Comparison of ENCODE assay signal across 8 cellular contexts in the genomic region with DNA sequence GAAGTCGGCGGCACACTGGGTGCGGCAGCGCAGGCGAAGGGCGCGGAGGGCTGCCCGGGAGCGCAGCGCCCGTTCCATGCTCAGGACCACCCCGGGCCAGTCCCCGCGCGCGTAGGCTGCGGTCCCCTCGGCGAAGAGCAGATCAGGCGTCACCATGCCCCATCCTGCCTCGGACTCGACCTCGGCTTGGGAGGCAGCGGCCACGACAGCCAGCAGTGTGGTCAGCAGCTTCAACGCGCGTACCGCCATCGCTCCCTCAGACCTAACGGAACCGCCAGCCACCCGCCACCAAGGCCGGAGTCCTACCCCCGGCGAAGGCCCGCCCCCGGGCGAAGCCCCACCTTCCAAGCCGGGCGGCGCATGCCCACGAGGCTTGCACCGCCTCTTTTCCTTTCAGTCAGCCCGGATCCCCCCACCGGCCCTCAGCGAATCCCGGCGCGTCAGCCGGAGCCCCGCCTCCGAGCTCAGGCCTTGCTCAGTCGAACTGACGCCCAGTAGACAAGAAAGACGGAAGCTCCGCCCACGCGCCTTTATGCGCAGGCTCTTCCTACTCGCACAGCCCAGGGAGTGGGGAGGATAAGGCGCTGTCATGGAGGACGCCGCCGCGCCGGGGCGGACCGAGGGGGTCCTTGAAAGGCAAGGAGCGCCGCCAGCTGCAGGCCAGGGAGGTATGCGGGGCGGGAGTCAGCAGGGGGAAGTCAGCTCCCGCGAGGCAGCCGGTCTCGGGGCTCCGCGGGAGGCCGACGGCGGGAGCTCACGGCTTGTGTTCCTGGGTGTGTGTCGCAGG. TPM values are rescaled to one million over a fixed set of nuclear protein-coding genes. Genes with fewer than 3 reads are reported as not detected.
DNase-seq lines count a peak whose midpoint lies in the region; ATAC-seq and TF ChIP-seq lines count a peak whose summit lies in the region.

TSS of gene C1orf50 (plus strand) at position 527 of the 787 bp plus-strand sequence. CDS start at position 590, 63 bp downstream.
A gene with protein sequence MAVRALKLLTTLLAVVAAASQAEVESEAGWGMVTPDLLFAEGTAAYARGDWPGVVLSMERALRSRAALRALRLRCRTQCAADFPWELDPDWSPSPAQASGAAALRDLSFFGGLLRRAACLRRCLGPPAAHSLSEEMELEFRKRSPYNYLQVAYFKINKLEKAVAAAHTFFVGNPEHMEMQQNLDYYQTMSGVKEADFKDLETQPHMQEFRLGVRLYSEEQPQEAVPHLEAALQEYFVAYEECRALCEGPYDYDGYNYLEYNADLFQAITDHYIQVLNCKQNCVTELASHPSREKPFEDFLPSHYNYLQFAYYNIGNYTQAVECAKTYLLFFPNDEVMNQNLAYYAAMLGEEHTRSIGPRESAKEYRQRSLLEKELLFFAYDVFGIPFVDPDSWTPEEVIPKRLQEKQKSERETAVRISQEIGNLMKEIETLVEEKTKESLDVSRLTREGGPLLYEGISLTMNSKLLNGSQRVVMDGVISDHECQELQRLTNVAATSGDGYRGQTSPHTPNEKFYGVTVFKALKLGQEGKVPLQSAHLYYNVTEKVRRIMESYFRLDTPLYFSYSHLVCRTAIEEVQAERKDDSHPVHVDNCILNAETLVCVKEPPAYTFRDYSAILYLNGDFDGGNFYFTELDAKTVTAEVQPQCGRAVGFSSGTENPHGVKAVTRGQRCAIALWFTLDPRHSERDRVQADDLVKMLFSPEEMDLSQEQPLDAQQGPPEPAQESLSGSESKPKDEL (minus strand): TSS at position 306 of the 787 bp plus-strand sequence. CDS start 57 bp downstream, at position 249.

- H3K36me3 ChIP-seq in endodermal cell (ENCODE audit: control insufficient read depth, insufficient read depth, low read length) (peaks cover 10% of the 10 kb centered on the region), mesendoderm (ENCODE audit: control insufficient read depth, insufficient read depth, low read length) (no peaks in the 10 kb centered on the region)

- no peak for TF ChIP-seq CTCF in Calu3 (IDR thresholded peaks at IDR 0.05; ENCODE audit: unreplicated experiment)
- TF ChIP-seq CTCF in endodermal cell (conservative IDR thresholded peaks at IDR 0.05): no peak

- BruUV-seq in Calu3 (replicated peaks; lab: Mats Ljungman, UMichigan): no TSS peak

- H3K23ac ChIP-seq in mesendoderm (ENCODE audit: low read length): peak within 1 kb of the TSS; percentile 90

- H3K79me2 ChIP-seq in mesendoderm (ENCODE audit: control insufficient read depth, insufficient read depth, low read length): peaks cover 13% of the 10 kb centered on the region

- H3K4me1 ChIP-seq in endodermal cell (ENCODE audit: control insufficient read depth, insufficient read depth, low read length) (no peaks in the 10 kb centered on the region), mesendoderm (ENCODE audit: control insufficient read depth, low read depth, low read length) (peaks cover 9% of the 10 kb centered on the region)

- intact Hi-C loops in Calu3 (cut with micrococcal nuclease; ENCODE audit: unreplicated experiment): no loop called here

- H3K4me3 ChIP-seq in endodermal cell (ENCODE audit: low read length) (peak within 1 kb of the TSS; percentile 86), mesendoderm (ENCODE audit: low read length) (peak within 1 kb of the TSS; percentile 90)

- H3K4me1 Mint-ChIP-seq in Calu3 (ENCODE audit: low read depth, unreplicated experiment) (peaks cover 9% of the 10 kb centered on the region), endodermal cell (peaks cover 7% of the 10 kb centered on the region)

- H2BK15ac ChIP-seq in mesendoderm (replicated peaks; ENCODE audit: low read depth): no peak within 1 kb of the TSS

- H3K27me3 Mint-ChIP-seq in Calu3 (ENCODE audit: unreplicated experiment) (no peaks in the 10 kb centered on the region), endodermal cell (ENCODE audit: insufficient read depth) (no peaks in the 10 kb centered on the region)

- peak within 1 kb of the TSS; percentile 76 for H3K18ac ChIP-seq in mesendoderm (ENCODE audit: low read length)

- peak within 1 kb of the TSS; percentile 99 for H3K56ac ChIP-seq in mesendoderm (ENCODE audit: low read length)

- H2BK120ac ChIP-seq in mesendoderm (ENCODE audit: low read depth, low read length): no peak within 1 kb of the TSS

- DNase-seq in Calu3 (peak; percentile 99), HUDEP-2 (lab: John Stamatoyannopoulos, UW; ENCODE audit: unreplicated experiment in 76 of 76) (peak; percentile 60 to 99 (median 98)), NOMO-1 treated with dmso at 0.1 percent for 144 hours (lab: John Stamatoyannopoulos, UW; ENCODE audit: unreplicated experiment) (peak; percentile 97), endodermal cell (peak; percentile 100), mesendoderm (peak; percentile 100)
- peak; percentile 97 for DNase-seq in activated CD8-positive, alpha-beta memory T cell treated with anti-CD3 and anti-CD28 coated beads, Interleukin-2, amount 50 U/mL, for 1 hour (ENCODE audit: extremely low read depth)
- DNase-seq in stimulated activated CD8-positive, alpha-beta memory T cell treated with anti-CD3 and anti-CD28 coated beads, Interleukin-12 subunit alpha, Interleukin-12 subunit beta, amount 100 ng/mL, for 4 hours (ENCODE audit: low read depth): peak; percentile 100

- H3K9me3 Mint-ChIP-seq in Calu3 (ENCODE audit: low read depth, unreplicated experiment) (no peaks in the 10 kb centered on the region), endodermal cell (no peaks in the 10 kb centered on the region)

- H3K36me3 Mint-ChIP-seq in Calu3 (ENCODE audit: insufficient read depth, unreplicated experiment): peaks cover 6% of the 10 kb centered on the region
- peaks cover 20% of the 10 kb centered on the region for H3K36me3 Mint-ChIP-seq in endodermal cell (ENCODE audit: low read depth)

- H3K9ac ChIP-seq in endodermal cell (ENCODE audit: extremely low read depth, low read length, poor library complexity, severe bottlenecking) (peak within 1 kb of the TSS; percentile 80), mesendoderm (ENCODE audit: low read length) (peak within 1 kb of the TSS; percentile 95)

- no peak within 1 kb of the TSS for H4K5ac ChIP-seq in mesendoderm (ENCODE audit: low read length)

- H3K9me3 ChIP-seq in endodermal cell (ENCODE audit: control insufficient read depth, low read length): no peaks in the 10 kb centered on the region

- H3K4me2 ChIP-seq in mesendoderm (ENCODE audit: low read length): peak within 1 kb of the TSS; percentile 67

- peaks cover 10% of the 10 kb centered on the region for H3K79me1 ChIP-seq in mesendoderm (ENCODE audit: low read length)

- H4K8ac ChIP-seq in mesendoderm (ENCODE audit: low read depth, low read length): no peak within 1 kb of the TSS

- no peak within 1 kb of the TSS for H2AK5ac ChIP-seq in mesendoderm (ENCODE audit: low read length)

- peak within 1 kb of the TSS; percentile 58 for H3K27ac Mint-ChIP-seq in Calu3 (ENCODE audit: unreplicated experiment)
- peak within 1 kb of the TSS; percentile 93 for H3K27ac Mint-ChIP-seq in endodermal cell

- CTCF ChIA-PET in Calu3 (lab: Charles Lee): interaction anchor here (0.6 to 1.6 kb wide), 11 partner anchors 11 to 431 kb away, joined by 3 to 8 read pairs (median 4); partner anchors contain the start of genes ERMAP and YBX1

- H3K4me3 Mint-ChIP-seq in Calu3 (ENCODE audit: low read depth, unreplicated experiment) (no peak within 1 kb of the TSS), endodermal cell (no peak within 1 kb of the TSS)

- no peaks in the 10 kb centered on the region for H3K27me3 ChIP-seq in endodermal cell (ENCODE audit: control insufficient read depth, insufficient read depth, low read length, poor library complexity, severe bottlenecking)
- H3K27me3 ChIP-seq in mesendoderm (ENCODE audit: insufficient read depth, low read length, poor library complexity): no peaks in the 10 kb centered on the region

- WGBS in endodermal cell (ENCODE audit: insufficient coverage in 1 of 2, insufficient read length in 1 of 2), 2 experiments: 0% methylated on average over 43 to 84 of the region's 84 CpGs
- WGBS in mesendoderm (ENCODE audit: extremely low coverage, insufficient coverage, low lambda C conversion rate): no CpG with 5 or more reads among the region's 84 CpGs

- peak within 1 kb of the TSS; percentile 52 for H2BK5ac ChIP-seq in mesendoderm (ENCODE audit: low read length)

- no peak within 1 kb of the TSS for H3K4ac ChIP-seq in mesendoderm (ENCODE audit: low read depth, low read length)

- H3K27ac ChIP-seq in endodermal cell (ENCODE audit: low read depth, low read length) (peak within 1 kb of the TSS; percentile 69), mesendoderm (ENCODE audit: low read depth, low read length) (peak within 1 kb of the TSS; percentile 72)

- peak; percentile 89 for ATAC-seq in GM21390 (IDR thresholded peaks at IDR 0.05; ENCODE audit: unreplicated experiment)

RNA-seq across cellular contexts. Expression of gene C1orf50, which starts in this region (rescaled TPM):
- total RNA-seq in Calu3 (2022) (7.7 and 9.4 TPM in 2 replicates), endodermal cell (1 to 10 TPM; 4.8 to 7.3 TPM)
- polyA plus RNA-seq in endodermal cell (2013, experiment 1 of 2): 8.7 TPM
- 11.8 TPM for polyA plus RNA-seq in endodermal cell (2013, experiment 2 of 2)
- 2.6 TPM for polyA plus RNA-seq in mesendoderm (2013, experiment 1 of 2)
- 2.4 TPM for polyA plus RNA-seq in mesendoderm (2013, experiment 2 of 2)

RNA-seq across cellular contexts. Expression of the second gene that starts in this region (rescaled TPM):
- 27.9 and 35.1 TPM in 2 replicates for total RNA-seq in Calu3 (2022)
- 10 to 100 TPM; 51.7 to 68.3 TPM for total RNA-seq in endodermal cell
- polyA plus RNA-seq in endodermal cell (2013, experiment 1 of 2): 82.0 TPM
- polyA plus RNA-seq in endodermal cell (2013, experiment 2 of 2): 76.1 TPM
- polyA plus RNA-seq in mesendoderm (2013, experiment 1 of 2): 27.0 TPM
- polyA plus RNA-seq in mesendoderm (2013, experiment 2 of 2): 27.9 TPM

Comparison
In these comparisons a context has a peak if more than half of its experiments do, and no peak if none do; other contexts are left out.
1. Peak in every context shown above with its lines: DNase-seq, ATAC-seq, H3K4me3 ChIP-seq and H3K27ac ChIP-seq.